16 cellular contexts compared by ENCODE assay signal in genomic region chr1:8860738-8861516, GRCh38. TPM values are rescaled to one million over a fixed set of nuclear protein-coding genes. Genes with fewer than 3 reads are reported as not detected.
DNase-seq lines count a peak whose midpoint lies in the region; ATAC-seq, FAIRE-seq and TF ChIP-seq lines count a peak whose summit lies in the region.
"Had no signal": no experiment of that assay in that cellular context is flagged by ENCODE, and none has a peak within 500 bp of the region (broad histone marks: within the 10 kb centered on the region; RNA-seq: fewer than 3 reads in every experiment).

No MANE protein-coding gene starts in this region.

- no peak overlapping the region for H3K9ac ChIP-seq in mesenchymal stem cell (ENCODE audit: low read length)

- no peak for DNase-seq in GM12891 (ENCODE audit: insufficient read length, low spot score)
- DNase-seq in activated CD8-positive, alpha-beta T cell treated with anti-CD3 and anti-CD28 coated beads, Interleukin-2, amount 10 ng/mL, durations not matched to agents 7 days and 5 days, result no peak
- DNase-seq in mesenchymal stem cell, result no peak
- no peak for DNase-seq in NCI-H2171 treated with DMSO at 0.1 percent for 48 hours (lab: John Stamatoyannopoulos, UW)
- DNase-seq in small intestine, result no peak
- no peak for DNase-seq in spleen
- DNase-seq: effector memory CD4-positive, alpha-beta T cell; EL; gastrocnemius medialis; NCI-H524; Right ventricle myocardium superior; stimulated activated CD4-positive, alpha-beta T cell treated with anti-CD3 and anti-CD28 coated beads, Interleukin-4, amount 100 ng/mL, for 1 hour had no signal

- no peak overlapping the region for H3K4me3 ChIP-seq in ACC112 (ENCODE audit: low read depth, low read length)
- no peak overlapping the region for H3K4me3 ChIP-seq in mesenchymal stem cell (ENCODE audit: insufficient read depth in 1 of 2, low read depth in 1 of 2, low read length in 2 of 2)
- no peak overlapping the region for H3K4me3 ChIP-seq in small intestine (ENCODE audit: low read depth in 1 of 2, low read length in 2 of 2)
- no peak overlapping the region for H3K4me3 ChIP-seq in spleen
- H3K4me3 ChIP-seq: gastrocnemius medialis, HAP-1 had no signal

- peak overlapping the region; percentile 12 for H3K4me3 Mint-ChIP-seq in activated CD8-positive, alpha-beta T cell treated with anti-CD3 and anti-CD28 coated beads, Interleukin-2, amount 10 ng/mL, durations not matched to agents 7 days and 5 days
- H3K4me3 Mint-ChIP-seq: stimulated activated memory B cell treated with anti-CD40 and anti-IgM and Interleukin-4, amounts not matched to agents 10 μg/mL and 1 μg/mL and 100 μg/mL, for 72 hours had no signal

- TF ChIP-seq POLR2A in GM12891 (IDR thresholded peaks at IDR 0.05; ENCODE audit: low read depth, low read length) (peak; percentile 43; the same call in 1 of the 2 replicates), spleen (IDR thresholded peaks at IDR 0.05) (no peak)

- no peak overlapping the region for H3K14ac ChIP-seq in mesenchymal stem cell (ENCODE audit: low read length in 2 of 2)

- H3K27ac ChIP-seq in ACC112 (ENCODE audit: low read depth, low read length) (peak overlapping the region; percentile 34), mesenchymal stem cell (ENCODE audit: low read length, poor library complexity, severe bottlenecking) (peak overlapping the region; percentile 27), small intestine (ENCODE audit: low read depth in 1 of 2, low read length in 1 of 2) (no peak overlapping the region), spleen (no peak overlapping the region)
- H3K27ac ChIP-seq: gastrocnemius medialis had no signal

- intact Hi-C loops in spleen (cut with DNase I; ENCODE audit: low total_unique reads), result no loop called here

- no peak overlapping the region for H2AK5ac ChIP-seq in mesenchymal stem cell (ENCODE audit: low read length, severe bottlenecking)

- POLR2A ChIA-PET in activated CD8-positive, alpha-beta T cell treated with anti-CD3 and anti-CD28 coated beads, Interleukin-2, amount 10 ng/mL, durations not matched to agents 7 days and 5 days (lab: Charles Lee), result interaction anchor here (1.0 to 3.1 kb wide), 4 partner anchors 9 to 49 kb away, joined by 3 to 16 read pairs (median 6); partner anchors contain the start of gene ENO1

- no peak for FAIRE-seq in GM12891 (lab: Jason Lieb, UNC)
- no peak for FAIRE-seq in small intestine (lab: Jason Lieb, UNC)

- H3K27me3 ChIP-seq in ACC112 (ENCODE audit: insufficient read depth, low read length) (no peaks in the 10 kb centered on the region), mesenchymal stem cell (ENCODE audit: control insufficient read depth in 1 of 2, insufficient read depth in 1 of 2, low read length in 2 of 2) (no peaks in the 10 kb centered on the region), small intestine (ENCODE audit: control insufficient read depth in 2 of 2, insufficient read depth in 2 of 2, low read length in 2 of 2) (no peaks in the 10 kb centered on the region), spleen (replicated peaks in 1 of 7) (no peaks in the 10 kb centered on the region)
- H3K27me3 ChIP-seq: gastrocnemius medialis had no signal

- H2BK15ac ChIP-seq in mesenchymal stem cell (ENCODE audit: low read depth, poor library complexity, severe bottlenecking), result no peak overlapping the region

- H3K36me3 ChIP-seq in ACC112 (ENCODE audit: insufficient read depth, low read length), result peaks cover 62% of the 10 kb centered on the region
- H3K36me3 ChIP-seq in mesenchymal stem cell (ENCODE audit: control insufficient read depth in 1 of 2, insufficient read depth in 2 of 2, low read depth in 1 of 2, low read length in 2 of 2), result peaks cover 81 to 92% of the 10 kb centered on the region in 2 experiments
- H3K36me3 ChIP-seq in small intestine (ENCODE audit: control insufficient read depth in 2 of 2, insufficient read depth in 2 of 2, low read length in 2 of 2), result peaks cover 44 to 48% of the 10 kb centered on the region in 2 donors
- H3K36me3 ChIP-seq in spleen, result peaks cover 5 to 100% (median 86%) of the 10 kb centered on the region in 6 donors

- TF ChIP-seq CTCF in spleen (IDR thresholded peaks at IDR 0.05 in 8 of 11, conservative IDR thresholded peaks at IDR 0.05 in 3 of 11), result no peak

- no peak overlapping the region for H2BK5ac ChIP-seq in mesenchymal stem cell (ENCODE audit: low read depth, low read length, poor library complexity, severe bottlenecking)

- H3K4me1 Mint-ChIP-seq in activated CD8-positive, alpha-beta T cell treated with anti-CD3 and anti-CD28 coated beads, Interleukin-2, amount 10 ng/mL, durations not matched to agents 7 days and 5 days (ENCODE audit: low read depth), result peaks cover 79% of the 10 kb centered on the region

- H3K4me1 ChIP-seq in ACC112 (ENCODE audit: control insufficient read depth, insufficient read depth, low read length, unreplicated experiment) (peaks cover 61% of the 10 kb centered on the region), mesenchymal stem cell (ENCODE audit: control insufficient read depth, insufficient read depth, low read depth, low read length) (peaks cover 26% of the 10 kb centered on the region), small intestine (ENCODE audit: control insufficient read depth in 2 of 2, insufficient read depth in 1 of 2, low read depth in 1 of 2, low read length in 1 of 2) (no peaks in the 10 kb centered on the region), spleen (peaks cover 8 to 59% (median 33%) of the 10 kb centered on the region in 6 donors)
- H3K4me1 ChIP-seq: HAP-1 had no signal

- 93% methylated on average over 20 of the region's 21 CpGs for WGBS in mesenchymal stem cell
- WGBS in small intestine, 3 donors, result 84 to 90% (median 87%) methylated on average over 21 of the region's 21 CpGs
- 82 to 89% (median 84%) methylated on average over 21 of the region's 21 CpGs for WGBS in spleen, 5 donors

- H3K79me1 ChIP-seq in mesenchymal stem cell (replicated peaks; ENCODE audit: low read length, poor library complexity, severe bottlenecking), result peaks cover 3% of the 10 kb centered on the region

- H3K18ac ChIP-seq in mesenchymal stem cell (ENCODE audit: low read depth in 1 of 2, low read length in 2 of 2), result no peak overlapping the region

- H3K36me3 Mint-ChIP-seq in activated CD8-positive, alpha-beta T cell treated with anti-CD3 and anti-CD28 coated beads, Interleukin-2, amount 10 ng/mL, durations not matched to agents 7 days and 5 days (ENCODE audit: low read depth), result peaks cover 89% of the 10 kb centered on the region

- H3K9me3 ChIP-seq in mesenchymal stem cell (ENCODE audit: control insufficient read depth, low read length) (no peaks in the 10 kb centered on the region), small intestine (ENCODE audit: control insufficient read depth, low read depth) (no peaks in the 10 kb centered on the region), spleen (no peaks in the 10 kb centered on the region)
- H3K9me3 ChIP-seq: gastrocnemius medialis, HAP-1 had no signal

- peak overlapping the region; percentile 78 for H3K27ac Mint-ChIP-seq in activated CD8-positive, alpha-beta T cell treated with anti-CD3 and anti-CD28 coated beads, Interleukin-2, amount 10 ng/mL, durations not matched to agents 7 days and 5 days
- H3K27ac Mint-ChIP-seq: stimulated activated memory B cell treated with anti-CD40 and anti-IgM and Interleukin-4, amounts not matched to agents 10 μg/mL and 1 μg/mL and 100 μg/mL, for 72 hours had no signal

- H2BK12ac ChIP-seq in mesenchymal stem cell (ENCODE audit: low read length in 2 of 2), result no peak overlapping the region

- no peak overlapping the region for H3K23ac ChIP-seq in mesenchymal stem cell (ENCODE audit: low read length in 2 of 2)

- no peaks in the 10 kb centered on the region for H3K27me3 Mint-ChIP-seq in activated CD8-positive, alpha-beta T cell treated with anti-CD3 and anti-CD28 coated beads, Interleukin-2, amount 10 ng/mL, durations not matched to agents 7 days and 5 days (ENCODE audit: low read depth)
- H3K27me3 Mint-ChIP-seq: stimulated activated memory B cell treated with anti-CD40 and anti-IgM and Interleukin-4, amounts not matched to agents 10 μg/mL and 1 μg/mL and 100 μg/mL, for 72 hours had no signal

- no peak for ATAC-seq in activated CD8-positive, alpha-beta T cell treated with anti-CD3 and anti-CD28 coated beads, Interleukin-2, amount 10 ng/mL, durations not matched to agents 7 days and 5 days
- ATAC-seq in HG03442 (IDR thresholded peaks at IDR 0.05; ENCODE audit: unreplicated experiment), result no peak
- ATAC-seq: gastrocnemius medialis; stimulated activated memory B cell treated with anti-CD40 and anti-IgM and Interleukin-4, amounts not matched to agents 10 μg/mL and 1 μg/mL and 100 μg/mL, for 72 hours had no signal

- peak overlapping the region in 1 of 2 experiments; percentile 24 for H3K4ac ChIP-seq in mesenchymal stem cell (ENCODE audit: low read depth in 1 of 2, low read length in 2 of 2)

- peaks cover 25% of the 10 kb centered on the region for H3K79me2 ChIP-seq in ACC112 (ENCODE audit: control insufficient read depth, insufficient read depth, low read length, unreplicated experiment)

- H4K8ac ChIP-seq in mesenchymal stem cell (ENCODE audit: low read length), result no peak overlapping the region

- H2AFZ ChIP-seq in ACC112 (ENCODE audit: low read length, unreplicated experiment) (no peak overlapping the region), mesenchymal stem cell (ENCODE audit: low read depth, low read length) (no peak overlapping the region)

- no peaks in the 10 kb centered on the region for H3K9me3 Mint-ChIP-seq in activated CD8-positive, alpha-beta T cell treated with anti-CD3 and anti-CD28 coated beads, Interleukin-2, amount 10 ng/mL, durations not matched to agents 7 days and 5 days (ENCODE audit: insufficient read depth)
- H3K9me3 Mint-ChIP-seq: stimulated activated memory B cell treated with anti-CD40 and anti-IgM and Interleukin-4, amounts not matched to agents 10 μg/mL and 1 μg/mL and 100 μg/mL, for 72 hours had no signal

- H4K91ac ChIP-seq in mesenchymal stem cell (ENCODE audit: low read length), result no peak overlapping the region

- H2BK120ac ChIP-seq in mesenchymal stem cell (ENCODE audit: low read depth, low read length), result no peak overlapping the region

- CTCF ChIA-PET in activated CD8-positive, alpha-beta T cell treated with anti-CD3 and anti-CD28 coated beads, Interleukin-2, amount 10 ng/mL, durations not matched to agents 7 days and 5 days (lab: Charles Lee), result interaction anchor here (0.7 to 12.1 kb wide), 7 partner anchors 10 to 639 kb away, joined by 3 to 155 read pairs (median 3); no protein-coding TSS in a partner anchor

- no peak overlapping the region for H3K4me2 ChIP-seq in mesenchymal stem cell (ENCODE audit: low read length, poor library complexity, severe bottlenecking)

RNA-seq across cellular contexts. Expression of gene ENO1, which starts 17.6 kb away (rescaled TPM):
- 2,629 TPM for polyA plus RNA-seq in GM12891 (2012; ENCODE audit: low read depth, missing spikeins)
- total RNA-seq in activated CD8-positive, alpha-beta T cell treated with anti-CD3 and anti-CD28 coated beads, Interleukin-2, amount 10 ng/mL, durations not matched to agents 7 days and 5 days, result 1,000 to 10,000 TPM; 3,150 to 3,216 TPM
- polyA plus RNA-seq in mesenchymal stem cell (2013, experiment 1 of 2), result 762 TPM
- 753 TPM for polyA plus RNA-seq in mesenchymal stem cell (2013, experiment 2 of 2)
- polyA plus RNA-seq in small intestine, result 100 to 1,000 TPM; 491 to 829 (median 492) TPM
- 100 to 1,000 TPM; 289 to 751 (median 408) TPM for total RNA-seq in spleen
- 100 to 1,000 TPM; 249 to 376 (median 357) TPM for polyA plus RNA-seq in spleen

RNA-seq across cellular contexts. Expression of gene RERE, which starts 43.5 kb away (rescaled TPM):
- polyA plus RNA-seq in GM12891 (2012; ENCODE audit: low read depth, missing spikeins), result 21.3 TPM
- 10 to 100 TPM; 37.4 to 44.7 TPM for total RNA-seq in activated CD8-positive, alpha-beta T cell treated with anti-CD3 and anti-CD28 coated beads, Interleukin-2, amount 10 ng/mL, durations not matched to agents 7 days and 5 days
- polyA plus RNA-seq in mesenchymal stem cell (2013, experiment 1 of 2), result 59.5 TPM
- polyA plus RNA-seq in mesenchymal stem cell (2013, experiment 2 of 2), result 53.5 TPM
- polyA plus RNA-seq in small intestine (10 to 100 TPM; 19.5 to 28.1 (median 23.5) TPM), spleen (10 to 100 TPM; 10.3 to 28.4 (median 16.2) TPM)
- total RNA-seq in spleen, result 100 to 1,000 TPM in 6 of 7 donors, 10 to 100 TPM in 1; 86.8 to 149 (median 130) TPM

Comparison
In these comparisons a context has a peak if more than half of its experiments do, and no peak if none do; other contexts are left out.
1. H3K27ac ChIP-seq: peak in ACC112 (single experiment) and mesenchymal stem cell (single experiment); none in small intestine (0 of 2) and spleen (0 of 8).
2. RNA of gene ENO1, which starts 17.6 kb away (total RNA-seq): 3,150 to 3,216 TPM in activated CD8-positive, alpha-beta T cell treated with anti-CD3 and anti-CD28 coated beads, Interleukin-2, amount 10 ng/mL, durations not matched to agents 7 days and 5 days; 289 to 751 TPM in spleen; every median in the first group is over 4 times any median in the second.